In genomic region chr16:81443688-81444447, GRCh38 we compare ENCODE assay signal across 1 cellular context.
TF ChIP-seq lines count a peak whose summit lies in the region.

No MANE protein-coding gene starts in this region.

TF ChIP-seq in K562, 482 proteins besides CTCF, POLR2A, EP300 and RAD21 (continued from another document):
- TF ChIP-seq MNT (conservative IDR thresholded peaks at IDR 0.05), result 0 out of 4 replicates have a peak, but pooled peaks of 1 of the 2 experiments have one; percentile 34
- TF ChIP-seq ZNF274 (IDR thresholded peaks at IDR 0.05; ENCODE audit: borderline replicate concordance, low read depth, low read length), result no peak
- TF ChIP-seq ZNF398 (CRISPR knock-in tag; IDR thresholded peaks at IDR 0.05), result no peak
TF ChIP-seq in K562: peak in this region for 23.
